ENCODE assay signal across 11 cellular contexts in genomic region chr1:61332196-61332753, GRCh38.
DNase-seq lines count a peak whose midpoint lies in the region; ATAC-seq and TF ChIP-seq lines count a peak whose summit lies in the region.
"Had no signal": no experiment of that assay in that cellular context is flagged by ENCODE, and none has a peak within 500 bp of the region (broad histone marks: within the 10 kb centered on the region; RNA-seq: fewer than 3 reads in every experiment).

No MANE protein-coding gene starts in this region.

- DNase-seq in T-helper 2 cell treated with Interferon-gamma antibody and Interleukin-4, amounts not matched to agents 5 μg/mL and 100 μg/mL, for 36 hours (ENCODE audit: low spot score) = peak; percentile 59
- DNase-seq in T1000 (lab: John Stamatoyannopoulos, UW) = no peak
- no peak for DNase-seq in coronary artery (ENCODE audit: low spot score)
- no peak for DNase-seq in Caco-2
- no peak for DNase-seq in stimulated activated CD4-positive, alpha-beta T cell treated with anti-CD3 and anti-CD28 coated beads, Interleukin-12 subunit alpha, Interleukin-12 subunit beta, amount 100 ng/mL, for 4 hours
- DNase-seq: DMS79 treated with DMSO at 0.1 percent for 48 hours, NCI-H2029 treated with DMSO at 0.1 percent for 48 hours had no signal

- H3K36me3 ChIP-seq in Caco-2 (ENCODE audit: control insufficient read depth, insufficient read depth, low read length) = no peaks in the 10 kb centered on the region
- H3K36me3 ChIP-seq: prostate gland had no signal

- no TSS peak for BruUV-seq in Caco-2 (replicated peaks; lab: Mats Ljungman, UMichigan)

- H3K27me3 Mint-ChIP-seq in T-helper 2 cell treated with Interferon-gamma antibody and Interleukin-4, amounts not matched to agents 5 μg/mL and 100 μg/mL, for 36 hours (ENCODE audit: low read depth) = peaks cover 24% of the 10 kb centered on the region
- no peaks in the 10 kb centered on the region for H3K27me3 Mint-ChIP-seq in Caco-2 (ENCODE audit: insufficient read depth, unreplicated experiment)

- CTCF ChIA-PET in Caco-2 (lab: Charles Lee) = no interaction called here

- peaks cover 10% of the 10 kb centered on the region for H3K4me1 Mint-ChIP-seq in T-helper 2 cell treated with Interferon-gamma antibody and Interleukin-4, amounts not matched to agents 5 μg/mL and 100 μg/mL, for 36 hours (ENCODE audit: low read depth)
- peaks cover 2% of the 10 kb centered on the region for H3K4me1 Mint-ChIP-seq in Caco-2 (ENCODE audit: low read depth, unreplicated experiment)

- POLR2A ChIA-PET in Caco-2 (lab: Charles Lee) = no interaction called here

- no peaks in the 10 kb centered on the region for H3K27me3 ChIP-seq in Caco-2 (replicated peaks; ENCODE audit: control insufficient read depth, insufficient read depth, low read length)

- intact Hi-C loops in Caco-2 (cut with micrococcal nuclease; ENCODE audit: unreplicated experiment) = no loop called here

- no peak overlapping the region for H3K4me3 Mint-ChIP-seq in T-helper 2 cell treated with Interferon-gamma antibody and Interleukin-4, amounts not matched to agents 5 μg/mL and 100 μg/mL, for 36 hours
- no peak overlapping the region for H3K4me3 Mint-ChIP-seq in Caco-2 (ENCODE audit: unreplicated experiment)

- no peaks in the 10 kb centered on the region for H3K9me3 Mint-ChIP-seq in T-helper 2 cell treated with Interferon-gamma antibody and Interleukin-4, amounts not matched to agents 5 μg/mL and 100 μg/mL, for 36 hours
- H3K9me3 Mint-ChIP-seq in Caco-2 (ENCODE audit: unreplicated experiment) = no peaks in the 10 kb centered on the region

- H3K27ac ChIP-seq in coronary artery = no peak overlapping the region
- H3K27ac ChIP-seq: prostate gland had no signal

- no peak for TF ChIP-seq CTCF in coronary artery (IDR thresholded peaks at IDR 0.05)
- no peak for TF ChIP-seq CTCF in Caco-2 (IDR thresholded peaks at IDR 0.05; ENCODE audit: insufficient read depth in 1 of 2, low read depth in 1 of 2, low read length in 1 of 2, severe bottlenecking in 1 of 2, unreplicated experiment in 1 of 2)

- H3K9me3 ChIP-seq in Caco-2 = no peaks in the 10 kb centered on the region
- H3K9me3 ChIP-seq: prostate gland had no signal

- H3K27ac Mint-ChIP-seq in T-helper 2 cell treated with Interferon-gamma antibody and Interleukin-4, amounts not matched to agents 5 μg/mL and 100 μg/mL, for 36 hours = no peak overlapping the region
- H3K27ac Mint-ChIP-seq in Caco-2 (ENCODE audit: unreplicated experiment) = no peak overlapping the region

- H3K36me3 Mint-ChIP-seq in T-helper 2 cell treated with Interferon-gamma antibody and Interleukin-4, amounts not matched to agents 5 μg/mL and 100 μg/mL, for 36 hours (ENCODE audit: low read depth) = no peaks in the 10 kb centered on the region
- H3K36me3 Mint-ChIP-seq in Caco-2 (ENCODE audit: insufficient read depth, unreplicated experiment) = no peaks in the 10 kb centered on the region

- no peak overlapping the region for H3K4me3 ChIP-seq in coronary artery
- H3K4me3 ChIP-seq in Caco-2 (ENCODE audit: low read depth, low read length) = no peak overlapping the region
- H3K4me3 ChIP-seq: prostate gland had no signal

- peaks cover under 1% of the 10 kb centered on the region; the same call in 1 of the 2 replicates for H3K4me1 ChIP-seq in Caco-2
- H3K4me1 ChIP-seq: prostate gland had no signal

- ATAC-seq in GM18508 (IDR thresholded peaks at IDR 0.05; ENCODE audit: insufficient read depth, unreplicated experiment) (peak; percentile 98), GM19372 (IDR thresholded peaks at IDR 0.05; ENCODE audit: low read depth, unreplicated experiment) (peak; percentile 99), HG02938 (IDR thresholded peaks at IDR 0.05; ENCODE audit: unreplicated experiment) (peak; percentile 98)
